ENCODE assay signal across 8 cellular contexts in the genomic region with DNA sequence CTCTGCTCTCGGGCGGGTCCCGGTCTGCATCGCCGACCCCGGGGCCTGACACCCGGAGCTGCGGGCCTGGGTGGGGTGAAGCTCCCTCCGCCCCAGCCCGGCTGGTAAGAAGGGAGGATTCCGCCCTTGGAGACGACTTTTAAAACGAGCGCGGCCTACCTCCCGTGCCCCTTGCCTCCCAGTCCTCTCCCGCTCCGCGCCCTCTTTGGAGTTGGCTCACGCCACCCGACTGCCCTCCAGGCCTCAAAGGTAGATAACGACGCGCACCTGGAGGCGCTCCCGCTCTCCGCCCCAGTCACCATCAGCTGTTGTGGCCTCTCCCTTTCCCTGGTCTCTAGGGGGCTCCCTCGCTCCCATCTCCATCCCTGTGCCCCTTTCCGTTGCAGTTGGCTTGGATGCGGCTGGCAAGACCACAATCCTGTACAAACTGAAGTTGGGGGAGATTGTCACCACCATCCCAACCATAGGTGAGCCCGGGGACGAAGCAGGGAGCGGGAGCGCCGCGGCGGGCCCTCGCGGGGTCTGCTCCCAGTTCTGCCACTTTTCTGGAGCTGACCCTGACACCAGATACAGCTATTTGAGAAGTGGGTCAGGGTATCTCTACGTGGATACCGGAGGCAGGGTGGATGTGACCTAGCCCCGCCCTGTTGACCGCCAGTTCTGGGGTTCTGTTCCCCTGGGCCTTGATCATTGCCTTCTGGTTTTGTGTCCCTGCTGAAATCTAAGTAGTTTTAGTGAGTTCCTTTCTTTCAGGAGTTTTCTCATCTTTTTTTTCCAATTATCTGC. TPM values are rescaled to one million over a fixed set of nuclear protein-coding genes. Genes with fewer than 3 reads are reported as not detected.
DNase-seq lines count a peak whose midpoint lies in the region; ATAC-seq and TF ChIP-seq lines count a peak whose summit lies in the region.

No MANE protein-coding gene starts in this region.

- no peaks in the 10 kb centered on the region for H3K27me3 ChIP-seq in endodermal cell (ENCODE audit: control insufficient read depth, insufficient read depth, low read length, poor library complexity, severe bottlenecking)

- H3K4me3 Mint-ChIP-seq in activated CD8-positive, alpha-beta memory T cell treated with anti-CD3 and anti-CD28 coated beads, Interleukin-2, amount 10 ng/mL, durations not matched to agents 7 days and 5 days, result peak overlapping the region; percentile 91
- H3K4me3 Mint-ChIP-seq in activated B cell treated with CpG ODN at 0.5 μM for 24 hours (peak overlapping the region; percentile 98), endodermal cell (peak overlapping the region; percentile 83)
- peak overlapping the region; percentile 87 to 92 for H3K4me3 Mint-ChIP-seq in stimulated activated naive CD8-positive, alpha-beta T cell treated with anti-CD3 and anti-CD28 coated beads, Interleukin-15, amount 100 ng/mL, for 72 hours

- H3K36me3 Mint-ChIP-seq in activated CD8-positive, alpha-beta memory T cell treated with anti-CD3 and anti-CD28 coated beads, Interleukin-2, amount 10 ng/mL, durations not matched to agents 7 days and 5 days, result peaks cover 17% of the 10 kb centered on the region
- H3K36me3 Mint-ChIP-seq in activated B cell treated with CpG ODN at 0.5 μM for 24 hours (ENCODE audit: low read depth) (peaks cover 29% of the 10 kb centered on the region), endodermal cell (ENCODE audit: low read depth) (peaks cover 27% of the 10 kb centered on the region)

- H3K27ac ChIP-seq in endodermal cell (ENCODE audit: low read depth, low read length), result no peak overlapping the region

- H3K27me3 Mint-ChIP-seq in activated CD8-positive, alpha-beta memory T cell treated with anti-CD3 and anti-CD28 coated beads, Interleukin-2, amount 10 ng/mL, durations not matched to agents 7 days and 5 days, result no peaks in the 10 kb centered on the region
- H3K27me3 Mint-ChIP-seq in activated B cell treated with CpG ODN at 0.5 μM for 24 hours, result no peaks in the 10 kb centered on the region
- peaks cover 21% of the 10 kb centered on the region for H3K27me3 Mint-ChIP-seq in endodermal cell (ENCODE audit: insufficient read depth)
- no peaks in the 10 kb centered on the region for H3K27me3 Mint-ChIP-seq in stimulated activated naive CD8-positive, alpha-beta T cell treated with anti-CD3 and anti-CD28 coated beads, Interleukin-15, amount 100 ng/mL, for 72 hours

- H3K4me1 ChIP-seq in endodermal cell (ENCODE audit: control insufficient read depth, insufficient read depth, low read length), result peaks cover 13% of the 10 kb centered on the region

- CTCF ChIA-PET in activated CD8-positive, alpha-beta memory T cell treated with anti-CD3 and anti-CD28 coated beads, Interleukin-2, amount 10 ng/mL, durations not matched to agents 7 days and 5 days (lab: Charles Lee), result interaction anchor here (1.0 to 1.2 kb wide), 4 partner anchors 31 to 620 kb away, joined by 3 read pairs; no protein-coding TSS in a partner anchor
- CTCF ChIA-PET in activated B cell treated with CpG ODN at 0.5 μM for 24 hours (lab: Charles Lee), result no interaction called here

- TF ChIP-seq CTCF in activated B cell treated with CpG ODN at 0.5 μM for 24 hours (IDR thresholded peaks at IDR 0.05) (no peak), endodermal cell (conservative IDR thresholded peaks at IDR 0.05) (peak; percentile 80)

- peak; percentile 4 for ATAC-seq in activated CD8-positive, alpha-beta memory T cell treated with anti-CD3 and anti-CD28 coated beads, Interleukin-2, amount 10 ng/mL, durations not matched to agents 7 days and 5 days
- ATAC-seq in HG02678 (IDR thresholded peaks at IDR 0.05; ENCODE audit: unreplicated experiment) (peak; percentile 10), activated B cell treated with CpG ODN at 0.5 μM for 24 hours (ENCODE audit: low read depth) (no peak)
- peak; percentile 27 for ATAC-seq in stimulated activated naive CD8-positive, alpha-beta T cell treated with anti-CD3 and anti-CD28 coated beads, Interleukin-15, amount 100 ng/mL, for 72 hours

- WGBS in endodermal cell (ENCODE audit: insufficient coverage in 1 of 2, insufficient read length in 1 of 2), 2 experiments, result 2 to 6% methylated on average over 18 to 43 of the region's 43 CpGs

- peak overlapping the region; percentile 89 for H3K27ac Mint-ChIP-seq in activated CD8-positive, alpha-beta memory T cell treated with anti-CD3 and anti-CD28 coated beads, Interleukin-2, amount 10 ng/mL, durations not matched to agents 7 days and 5 days
- H3K27ac Mint-ChIP-seq in activated B cell treated with CpG ODN at 0.5 μM for 24 hours (peak overlapping the region; percentile 80), endodermal cell (peak overlapping the region; percentile 94)
- H3K27ac Mint-ChIP-seq in stimulated activated naive CD8-positive, alpha-beta T cell treated with anti-CD3 and anti-CD28 coated beads, Interleukin-15, amount 100 ng/mL, for 72 hours, result peak overlapping the region; percentile 88 to 94

- H3K36me3 ChIP-seq in endodermal cell (ENCODE audit: control insufficient read depth, insufficient read depth, low read length), result peaks cover 22% of the 10 kb centered on the region

- POLR2A ChIA-PET in activated B cell treated with CpG ODN at 0.5 μM for 24 hours (lab: Charles Lee), result interaction anchor here (0.6 to 1.9 kb wide), 2 partner anchors 62 to 197 kb away, joined by 5 to 10 read pairs; a partner anchor contains a TSS

- H3K9me3 Mint-ChIP-seq in activated CD8-positive, alpha-beta memory T cell treated with anti-CD3 and anti-CD28 coated beads, Interleukin-2, amount 10 ng/mL, durations not matched to agents 7 days and 5 days (ENCODE audit: low read depth), result no peaks in the 10 kb centered on the region
- H3K9me3 Mint-ChIP-seq in activated B cell treated with CpG ODN at 0.5 μM for 24 hours, result no peaks in the 10 kb centered on the region
- no peaks in the 10 kb centered on the region for H3K9me3 Mint-ChIP-seq in endodermal cell
- no peaks in the 10 kb centered on the region for H3K9me3 Mint-ChIP-seq in stimulated activated naive CD8-positive, alpha-beta T cell treated with anti-CD3 and anti-CD28 coated beads, Interleukin-15, amount 100 ng/mL, for 72 hours

- H3K4me3 ChIP-seq in endodermal cell (ENCODE audit: low read length), result peak overlapping the region; percentile 89

- peak; percentile 56 for DNase-seq in activated CD8-positive, alpha-beta memory T cell treated with anti-CD3 and anti-CD28 coated beads, Interleukin-2, amount 10 ng/mL, durations not matched to agents 7 days and 5 days
- no peak for DNase-seq in activated CD8-positive, alpha-beta memory T cell treated with anti-CD3 and anti-CD28 coated beads for 24 hours
- DNase-seq in NCI-H1436 treated with DMSO at 0.1 percent for 48 hours (lab: John Stamatoyannopoulos, UW), result peak; percentile 5
- no peak for DNase-seq in activated B cell treated with CpG ODN at 0.5 μM for 24 hours
- peak; percentile 93 for DNase-seq in endodermal cell
- DNase-seq in lung microvascular endothelial cell (ENCODE audit: low read depth in 2 of 2), result peak; percentile 50 to 68
- peak in 1 of 2 donors; percentile 44 for DNase-seq in stimulated activated naive CD8-positive, alpha-beta T cell treated with anti-CD3 and anti-CD28 coated beads, Interleukin-15, amount 100 ng/mL, for 72 hours

- peaks cover 33% of the 10 kb centered on the region for H3K4me1 Mint-ChIP-seq in activated CD8-positive, alpha-beta memory T cell treated with anti-CD3 and anti-CD28 coated beads, Interleukin-2, amount 10 ng/mL, durations not matched to agents 7 days and 5 days
- H3K4me1 Mint-ChIP-seq in activated B cell treated with CpG ODN at 0.5 μM for 24 hours (peaks cover 42% of the 10 kb centered on the region), endodermal cell (peaks cover 19% of the 10 kb centered on the region)
- H3K4me1 Mint-ChIP-seq in stimulated activated naive CD8-positive, alpha-beta T cell treated with anti-CD3 and anti-CD28 coated beads, Interleukin-15, amount 100 ng/mL, for 72 hours, result peaks cover 46% of the 10 kb centered on the region

- peak overlapping the region; percentile 91 for H3K9ac ChIP-seq in endodermal cell (ENCODE audit: extremely low read depth, low read length, poor library complexity, severe bottlenecking)

- H3K9me3 ChIP-seq in endodermal cell (ENCODE audit: control insufficient read depth, low read length), result peaks cover 5% of the 10 kb centered on the region

- intact Hi-C loops in activated B cell treated with CpG ODN at 0.5 μM for 24 hours (cut with micrococcal nuclease), result loop anchor here (1.0 to 10.0 kb wide), 3 partner anchors 62 to 518 kb away; no protein-coding TSS in a partner anchor

RNA-seq across cellular contexts. Expression of a gene that starts 0.7 kb away (rescaled TPM):
- 100 to 1,000 TPM; 107 to 120 TPM for total RNA-seq in activated CD8-positive, alpha-beta memory T cell treated with anti-CD3 and anti-CD28 coated beads, Interleukin-2, amount 10 ng/mL, durations not matched to agents 7 days and 5 days
- total RNA-seq in activated B cell treated with CpG ODN at 0.5 μM for 24 hours (110 and 118 TPM in 2 replicates), endodermal cell (100 to 1,000 TPM; 234 to 277 TPM), lung microvascular endothelial cell (122 and 146 TPM in 2 replicates)
- polyA plus RNA-seq in endodermal cell (2013, experiment 1 of 2), result 198 TPM
- 184 TPM for polyA plus RNA-seq in endodermal cell (2013, experiment 2 of 2)

RNA-seq across cellular contexts. Expression of a gene that starts 3.5 kb away (rescaled TPM):
- 10 to 100 TPM; 21.0 to 22.3 TPM for total RNA-seq in activated CD8-positive, alpha-beta memory T cell treated with anti-CD3 and anti-CD28 coated beads, Interleukin-2, amount 10 ng/mL, durations not matched to agents 7 days and 5 days
- total RNA-seq in activated B cell treated with CpG ODN at 0.5 μM for 24 hours (22.5 and 23.3 TPM in 2 replicates), endodermal cell (10 to 100 TPM; 14.8 to 15.3 TPM), lung microvascular endothelial cell (13.5 and 22.8 TPM in 2 replicates)
- 11.7 TPM for polyA plus RNA-seq in endodermal cell (2013, experiment 1 of 2)
- 8.9 TPM for polyA plus RNA-seq in endodermal cell (2013, experiment 2 of 2)

RNA-seq across cellular contexts. Expression of a gene that starts 4.6 kb away (rescaled TPM):
- 1 to 10 TPM in 1 of 2 experiments, under 1 TPM in 1; 0.47 to 1.4 TPM for total RNA-seq in activated CD8-positive, alpha-beta memory T cell treated with anti-CD3 and anti-CD28 coated beads, Interleukin-2, amount 10 ng/mL, durations not matched to agents 7 days and 5 days
- total RNA-seq in activated B cell treated with CpG ODN at 0.5 μM for 24 hours, result 0.78 and 1.6 TPM in 2 replicates
- total RNA-seq in endodermal cell, result 1 to 10 TPM; 1.9 to 2.2 TPM
- polyA plus RNA-seq in endodermal cell (2013, experiment 1 of 2), result 1.2 TPM
- 2.1 TPM for polyA plus RNA-seq in endodermal cell (2013, experiment 2 of 2)
- 0.60 and 1.1 TPM in 2 replicates for total RNA-seq in lung microvascular endothelial cell

RNA-seq across cellular contexts. Expression of a gene that starts 29.1 kb away (rescaled TPM):
- not detected for total RNA-seq in activated CD8-positive, alpha-beta memory T cell treated with anti-CD3 and anti-CD28 coated beads, Interleukin-2, amount 10 ng/mL, durations not matched to agents 7 days and 5 days
- not detected in 2 replicates for total RNA-seq in activated B cell treated with CpG ODN at 0.5 μM for 24 hours
- under 1 TPM in 1 of 2 donors, not detected in 1; 0.24 TPM for total RNA-seq in endodermal cell
- not detected for polyA plus RNA-seq in endodermal cell (2013, experiment 1 of 2)
- 0.25 TPM for polyA plus RNA-seq in endodermal cell (2013, experiment 2 of 2)
- total RNA-seq in lung microvascular endothelial cell, result not detected in 2 replicates

Comparison
In these comparisons a context has a peak if more than half of its experiments do, and no peak if none do; other contexts are left out.
1. DNase-seq: peak in activated CD8-positive, alpha-beta memory T cell treated with anti-CD3 and anti-CD28 coated beads, Interleukin-2, amount 10 ng/mL, durations not matched to agents 7 days and 5 days (single experiment), NCI-H1436 treated with DMSO at 0.1 percent for 48 hours (single experiment), endodermal cell (single experiment) and lung microvascular endothelial cell (2 of 2); none in activated CD8-positive, alpha-beta memory T cell treated with anti-CD3 and anti-CD28 coated beads for 24 hours (single experiment) and activated B cell treated with CpG ODN at 0.5 μM for 24 hours (single experiment).
2. Peak in every context shown above with its lines, with median percentiles within 50 percentile points of each other: H3K27ac Mint-ChIP-seq and H3K4me3 Mint-ChIP-seq.